ENCODE assay signal across 11 cellular contexts in the genomic region with DNA sequence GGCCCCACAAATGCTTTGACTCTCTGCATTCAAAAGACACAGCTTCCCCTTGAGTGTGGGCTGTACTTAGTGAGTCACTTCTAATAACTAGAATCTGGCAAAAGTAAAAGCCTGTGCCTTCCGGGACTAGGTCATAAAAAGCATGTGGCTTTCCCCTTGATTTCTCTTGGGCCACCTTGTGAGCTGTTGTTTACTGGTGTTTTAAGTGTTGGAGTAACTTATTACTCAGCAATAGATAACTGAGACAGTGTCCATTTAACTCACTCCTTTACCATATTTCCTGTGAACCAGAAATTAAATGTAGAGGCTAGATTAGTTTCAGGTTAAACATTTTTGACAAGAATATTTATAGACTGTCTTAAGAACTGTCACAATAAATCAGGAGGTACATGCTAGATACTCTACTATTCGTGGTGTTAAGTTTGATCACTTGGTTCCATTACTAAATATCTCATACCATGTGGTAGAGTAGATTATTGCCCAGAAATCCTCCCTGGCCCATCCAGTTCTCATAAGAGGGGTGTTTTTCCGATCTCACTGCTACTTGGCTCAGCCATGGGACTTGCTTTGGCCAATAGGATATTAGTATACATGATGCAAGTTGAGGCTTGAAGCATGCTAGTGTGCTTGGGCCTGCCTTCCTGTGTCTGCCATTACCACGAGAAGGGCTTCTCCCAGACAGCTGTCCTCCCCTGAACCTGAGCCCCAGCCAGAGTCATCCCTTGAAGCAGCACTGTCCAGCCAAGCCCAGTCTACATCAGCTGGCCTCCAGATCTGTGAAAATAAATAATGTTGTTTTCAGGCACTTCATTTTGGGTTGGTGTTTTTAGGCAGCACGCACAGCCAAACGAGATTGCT. TPM values are rescaled to one million over a fixed set of nuclear protein-coding genes. Genes with fewer than 3 reads are reported as not detected.
DNase-seq lines count a peak whose midpoint lies in the region; ATAC-seq, FAIRE-seq and TF ChIP-seq lines count a peak whose summit lies in the region.
"Had no signal": no experiment of that assay in that cellular context is flagged by ENCODE, and none has a peak within 500 bp of the region (broad histone marks: within the 10 kb centered on the region; RNA-seq: fewer than 3 reads in every experiment).

No MANE protein-coding gene starts in this region.

- BruUV-seq in GM12878 (replicated peaks; lab: Mats Ljungman, UMichigan): no TSS peak

- no peak overlapping the region for H3K27ac ChIP-seq in GM12878 (ENCODE audit: control insufficient read depth, insufficient read depth)
- no peak overlapping the region for H3K27ac ChIP-seq in tibial artery
- H3K27ac ChIP-seq: ovary had no signal

- H3K27me3 ChIP-seq in GM12878 (replicated peaks in 1 of 2; ENCODE audit: control insufficient read depth in 2 of 2, insufficient read depth in 2 of 2, low read length in 1 of 2) (no peaks in the 10 kb centered on the region), tibial artery (no peaks in the 10 kb centered on the region)
- H3K27me3 ChIP-seq: ovary had no signal

- DNase-seq in EL: peak; percentile 56
- peak; percentile 20 for DNase-seq in GM12878 (ENCODE audit: low read depth, low spot score)
- no peak for DNase-seq in tibial artery
- DNase-seq in cerebellum (ENCODE audit: low spot score): no peak
- no peak for DNase-seq in NCI-H187 (lab: John Stamatoyannopoulos, UW)
- no peak for DNase-seq in midbrain (lab: John Stamatoyannopoulos, UW)
- DNase-seq: dermis blood vessel endothelial cell, NCI-H2081 treated with DMSO at 0.1 percent for 48 hours, ovary had no signal

- no peak for FAIRE-seq in GM12878 (lab: Jason Lieb, UNC)

- RAD21 ChIA-PET in GM12878 (lab: Charles Lee; ENCODE audit: unreplicated experiment): no interaction called here

- intact Hi-C loops in GM12878 (cut with micrococcal nuclease; ENCODE audit: unreplicated experiment): no loop called here
- intact Hi-C loops in tibial artery (cut with DNase I; ENCODE audit: low total_unique reads): no loop called here

- H2AFZ ChIP-seq in GM12878 (ENCODE audit: control insufficient read depth, low read depth, low read length): no peak overlapping the region

- POLR2A ChIA-PET in GM12878 (lab: Charles Lee): no interaction called here

- no peaks in the 10 kb centered on the region for H3K79me2 ChIP-seq in GM12878 (ENCODE audit: control insufficient read depth, insufficient read depth, low read length)

- TF ChIP-seq EP300 in GM12878 (IDR thresholded peaks at IDR 0.05; ENCODE audit: borderline replicate concordance in 1 of 2, control insufficient read depth in 1 of 2, low read depth in 2 of 2, low read length in 2 of 2): no peak

- in situ Hi-C loops in GM12878 (cut with MboI): no loop called here

- ATAC-seq in GM21360 (IDR thresholded peaks at IDR 0.05; ENCODE audit: unreplicated experiment): peak; percentile 60
- peak; percentile 73 for ATAC-seq in HG03159 (IDR thresholded peaks at IDR 0.05; ENCODE audit: unreplicated experiment)
- ATAC-seq in GM12878: peak; percentile 77

- CTCF ChIA-PET in GM12878 (lab: Yijun Ruan, JAX): interaction anchor here (1.2 kb wide), 1 partner anchor 46 kb away, joined by 3 read pairs; no protein-coding TSS in a partner anchor

- no peak for TF ChIP-seq RAD21 in GM12878 (IDR thresholded peaks at IDR 0.05; ENCODE audit: insufficient read depth, low read depth, low read length)

- no peak for TF ChIP-seq POLR2A in GM12878 (IDR thresholded peaks at IDR 0.05; ENCODE audit: low read depth, low read length)

- SMC1A ChIA-PET in GM12878 (lab: Charles Lee; ENCODE audit: uncharacterized antibody, unreplicated experiment): no interaction called here

- no peaks in the 10 kb centered on the region for H4K20me1 ChIP-seq in GM12878 (ENCODE audit: control insufficient read depth, insufficient read depth)

- H3K4me2 ChIP-seq in GM12878 (ENCODE audit: control insufficient read depth, insufficient read depth): no peak overlapping the region

- TF ChIP-seq CTCF in GM12878 (IDR thresholded peaks at IDR 0.05 in 2 of 3, conservative IDR thresholded peaks at IDR 0.05 in 1 of 3; ENCODE audit: control insufficient read depth in 2 of 3, extremely low read depth in 1 of 3, insufficient read depth in 1 of 3, low read depth in 3 of 3, low read length in 3 of 3) (no peak), tibial artery (IDR thresholded peaks at IDR 0.05) (no peak)

- 50% methylated on average over 6 of the region's 6 CpGs for WGBS in GM12878 (ENCODE audit: insufficient coverage, insufficient replicate concordance, low lambda C conversion rate, missing lambda C conversion rate)

- H3K4me3 ChIP-seq in GM12878: no peak overlapping the region
- H3K4me3 ChIP-seq in tibial artery: no peak overlapping the region
- H3K4me3 ChIP-seq: ovary had no signal

- H3K36me3 ChIP-seq in GM12878 (ENCODE audit: control insufficient read depth in 2 of 2, insufficient read depth in 2 of 2, low read length in 1 of 2): no peaks in the 10 kb centered on the region
- no peaks in the 10 kb centered on the region for H3K36me3 ChIP-seq in tibial artery
- H3K36me3 ChIP-seq: ovary had no signal

- H3K4me1 ChIP-seq in GM12878 (ENCODE audit: control insufficient read depth, insufficient read depth, low read length) (no peaks in the 10 kb centered on the region), tibial artery (no peaks in the 10 kb centered on the region)

- H3K9me3 ChIP-seq in GM12878 (replicated peaks; ENCODE audit: control insufficient read depth, insufficient read depth, low read length): no peaks in the 10 kb centered on the region; the same call in 2 of the 3 replicates
- no peaks in the 10 kb centered on the region for H3K9me3 ChIP-seq in tibial artery
- H3K9me3 ChIP-seq: ovary had no signal

- no peak overlapping the region for H3K9ac ChIP-seq in GM12878 (ENCODE audit: control insufficient read depth, insufficient read depth, low read length)

TF ChIP-seq in GM12878, 131 proteins besides CTCF, POLR2A, EP300 and RAD21 (continues in another document):
- TF ChIP-seq NR2F1 (conservative IDR thresholded peaks at IDR 0.05): no peak
- TF ChIP-seq CREB1 (IDR thresholded peaks at IDR 0.05; ENCODE audit: low read depth): no peak
- no peak for TF ChIP-seq TCF7 (IDR thresholded peaks at IDR 0.05; ENCODE audit: borderline replicate concordance)
- TF ChIP-seq HDAC6 (IDR thresholded peaks at IDR 0.05; ENCODE audit: unreplicated experiment): no peak
- TF ChIP-seq SP1 (IDR thresholded peaks at IDR 0.05; ENCODE audit: low read depth, low read length): no peak
- no peak for TF ChIP-seq CREM (IDR thresholded peaks at IDR 0.05; ENCODE audit: low read depth)

RNA-seq across cellular contexts. Expression of gene CMBL, which starts 10.4 kb away (rescaled TPM):
- total RNA-seq in GM12878 (2013; cell fraction: nucleolus; rRNA removed): 1.0 TPM in 1 of 2 replicates, not detected in the other
- 1.8 and 2.0 TPM in 2 replicates for total RNA-seq in GM12878 (2014; rRNA removed)
- total RNA-seq in GM12878 (2014; rRNA removed; fragmentation: Illumina TruSeq; extraction: Trizol): 4.2 and 4.7 TPM in 2 replicates
- 8.0 TPM in 2 replicates for total RNA-seq in GM12878 (2021)
- polyA plus RNA-seq in GM12878 (2011; ENCODE audit: low read depth): 3.8 TPM
- 3.4 and 5.0 TPM in 2 replicates for polyA plus RNA-seq in GM12878 (2011; rRNA removed)
- 6.4 and 8.6 TPM in 2 replicates for polyA plus RNA-seq in GM12878 (2011; cell fraction: cytosol; rRNA removed)
- 1.0 and 1.8 TPM in 2 replicates for polyA plus RNA-seq in GM12878 (2011; cell fraction: nucleus; rRNA removed)
- 7.7 and 10.0 TPM in 2 replicates for polyA plus RNA-seq in GM12878 (2012)
- polyA plus RNA-seq in GM12878 (2014; fragmentation: Illumina TruSeq; extraction: Trizol): 9.2 and 13.6 TPM in 2 replicates
- 1 to 10 TPM; 4.9 to 7.0 TPM for polyA plus RNA-seq in GM12878 (2014; fragmentation: Nextera tagmentation; extraction: Ambion mirVana)
- polyA plus RNA-seq in GM12878 (2014; rRNA removed): 9.0 and 10.5 TPM in 2 replicates
- polyA plus RNA-seq in GM12878 (2016; fragmentation: Nextera tagmentation; extraction: Ambion mirVana): 10 to 100 TPM; 13.6 to 15.6 TPM
- polyA minus RNA-seq in GM12878 (2011; rRNA and poly(A)+ RNA removed): 3.1 and 4.4 TPM in 2 replicates
- polyA minus RNA-seq in GM12878 (2011; cell fraction: cytosol; rRNA and poly(A)+ RNA removed): 3.3 and 5.4 TPM in 2 replicates
- polyA minus RNA-seq in GM12878 (2011; cell fraction: nucleus; rRNA and poly(A)+ RNA removed): 0.97 and 2.9 TPM in 2 replicates
- 10.0 TPM for total RNA-seq in cerebellum

RNA-seq across cellular contexts. Expression of gene MARCHF6, which starts 35.4 kb away (rescaled TPM):
- total RNA-seq in GM12878 (2013; cell fraction: nucleolus; rRNA removed): 302 and 355 TPM in 2 replicates
- total RNA-seq in GM12878 (2014; rRNA removed) (39.1 and 53.0 TPM in 2 replicates), GM12878 (2014; rRNA removed; fragmentation: Illumina TruSeq; extraction: Trizol) (42.7 and 46.3 TPM in 2 replicates), GM12878 (2021) (76.2 and 83.2 TPM in 2 replicates), cerebellum (228 TPM)
- polyA plus RNA-seq in GM12878 (2011; ENCODE audit: low read depth): 67.0 TPM
- polyA plus RNA-seq in GM12878 (2011; rRNA removed) (172 and 200 TPM in 2 replicates), GM12878 (2014; fragmentation: Illumina TruSeq; extraction: Trizol) (51.9 and 65.4 TPM in 2 replicates), GM12878 (2014; fragmentation: Nextera tagmentation; extraction: Ambion mirVana) (10 to 100 TPM; 59.0 to 74.3 TPM), GM12878 (2014; rRNA removed) (56.5 and 58.6 TPM in 2 replicates), GM12878 (2016; fragmentation: Nextera tagmentation; extraction: Ambion mirVana) (10 to 100 TPM; 63.1 to 64.1 TPM)
- polyA plus RNA-seq in GM12878 (2011; cell fraction: cytosol; rRNA removed): 75.0 and 102 TPM in 2 replicates
- polyA plus RNA-seq in GM12878 (2011; cell fraction: nucleus; rRNA removed): 357 and 470 TPM in 2 replicates
- 84.3 and 89.3 TPM in 2 replicates for polyA plus RNA-seq in GM12878 (2012)
- polyA minus RNA-seq in GM12878 (2011; rRNA and poly(A)+ RNA removed): 262 and 344 TPM in 2 replicates
- polyA minus RNA-seq in GM12878 (2011; cell fraction: cytosol; rRNA and poly(A)+ RNA removed): 51.1 and 54.6 TPM in 2 replicates
- polyA minus RNA-seq in GM12878 (2011; cell fraction: nucleus; rRNA and poly(A)+ RNA removed): 80.8 and 82.3 TPM in 2 replicates

Comparison
In these comparisons a context has a peak if more than half of its experiments do, and no peak if none do; other contexts are left out.
1. DNase-seq: peak in EL (single experiment) and GM12878 (single experiment); none in tibial artery (0 of 2), cerebellum (single experiment), NCI-H187 (0 of 2) and midbrain (single experiment).
2. Peak in every context shown above with its lines, with median percentiles within 50 percentile points of each other: ATAC-seq.